ENCODE assay signal across 1 cellular context in the genomic region with DNA sequence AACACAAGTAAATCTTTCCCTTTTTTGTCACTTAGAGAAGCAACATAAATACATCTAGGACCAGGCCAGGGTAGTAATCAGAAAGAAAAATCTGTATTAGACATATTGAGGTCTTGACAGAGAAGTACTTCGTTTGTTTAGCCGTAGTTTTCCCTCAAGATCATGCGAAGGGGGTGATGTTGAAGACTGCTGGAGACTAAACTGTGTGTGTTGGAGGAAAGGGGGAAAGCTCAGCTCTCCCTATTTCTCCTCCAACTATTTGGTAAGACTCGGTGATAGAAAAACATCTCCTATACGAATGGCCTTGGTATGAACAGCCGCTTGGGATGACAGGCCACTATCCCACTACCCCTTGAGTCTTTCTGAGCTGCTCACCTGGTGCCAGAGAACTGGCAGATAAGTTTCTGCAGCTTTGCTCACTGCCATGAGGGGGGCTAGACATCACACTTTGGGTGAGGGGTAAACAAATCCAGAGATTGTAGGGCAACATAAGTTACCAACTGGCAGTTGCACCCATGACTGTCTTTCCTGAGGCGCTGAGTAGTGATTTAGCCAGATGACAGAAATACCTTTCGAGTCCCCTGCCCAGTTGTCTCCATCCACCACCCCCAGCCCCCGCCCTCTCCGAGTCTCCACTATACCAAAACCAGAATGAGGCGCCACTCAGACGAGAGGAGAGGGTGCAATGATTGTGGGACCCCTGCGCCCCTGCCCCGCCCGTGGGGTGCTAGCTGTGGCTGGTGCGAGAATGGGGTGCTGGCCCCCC.
TF ChIP-seq lines count a peak whose summit lies in the region.

No MANE protein-coding gene starts in this region.

TF ChIP-seq in neural cell, 6 proteins besides CTCF, POLR2A, EP300 and RAD21 (continued from another document):
- TF ChIP-seq, protein P1, sequence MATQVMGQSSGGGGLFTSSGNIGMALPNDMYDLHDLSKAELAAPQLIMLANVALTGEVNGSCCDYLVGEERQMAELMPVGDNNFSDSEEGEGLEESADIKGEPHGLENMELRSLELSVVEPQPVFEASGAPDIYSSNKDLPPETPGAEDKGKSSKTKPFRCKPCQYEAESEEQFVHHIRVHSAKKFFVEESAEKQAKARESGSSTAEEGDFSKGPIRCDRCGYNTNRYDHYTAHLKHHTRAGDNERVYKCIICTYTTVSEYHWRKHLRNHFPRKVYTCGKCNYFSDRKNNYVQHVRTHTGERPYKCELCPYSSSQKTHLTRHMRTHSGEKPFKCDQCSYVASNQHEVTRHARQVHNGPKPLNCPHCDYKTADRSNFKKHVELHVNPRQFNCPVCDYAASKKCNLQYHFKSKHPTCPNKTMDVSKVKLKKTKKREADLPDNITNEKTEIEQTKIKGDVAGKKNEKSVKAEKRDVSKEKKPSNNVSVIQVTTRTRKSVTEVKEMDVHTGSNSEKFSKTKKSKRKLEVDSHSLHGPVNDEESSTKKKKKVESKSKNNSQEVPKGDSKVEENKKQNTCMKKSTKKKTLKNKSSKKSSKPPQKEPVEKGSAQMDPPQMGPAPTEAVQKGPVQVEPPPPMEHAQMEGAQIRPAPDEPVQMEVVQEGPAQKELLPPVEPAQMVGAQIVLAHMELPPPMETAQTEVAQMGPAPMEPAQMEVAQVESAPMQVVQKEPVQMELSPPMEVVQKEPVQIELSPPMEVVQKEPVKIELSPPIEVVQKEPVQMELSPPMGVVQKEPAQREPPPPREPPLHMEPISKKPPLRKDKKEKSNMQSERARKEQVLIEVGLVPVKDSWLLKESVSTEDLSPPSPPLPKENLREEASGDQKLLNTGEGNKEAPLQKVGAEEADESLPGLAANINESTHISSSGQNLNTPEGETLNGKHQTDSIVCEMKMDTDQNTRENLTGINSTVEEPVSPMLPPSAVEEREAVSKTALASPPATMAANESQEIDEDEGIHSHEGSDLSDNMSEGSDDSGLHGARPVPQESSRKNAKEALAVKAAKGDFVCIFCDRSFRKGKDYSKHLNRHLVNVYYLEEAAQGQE (IDR thresholded peaks at IDR 0.05; ENCODE audit: borderline replicate concordance) = no peak
- TF ChIP-seq EZH2 (IDR thresholded peaks at IDR 0.05; ENCODE audit: borderline replicate concordance, insufficient read depth, low read length, poor library complexity, severe bottlenecking) = no peak
